1 cellular context compared by ENCODE assay signal in the genomic region with DNA sequence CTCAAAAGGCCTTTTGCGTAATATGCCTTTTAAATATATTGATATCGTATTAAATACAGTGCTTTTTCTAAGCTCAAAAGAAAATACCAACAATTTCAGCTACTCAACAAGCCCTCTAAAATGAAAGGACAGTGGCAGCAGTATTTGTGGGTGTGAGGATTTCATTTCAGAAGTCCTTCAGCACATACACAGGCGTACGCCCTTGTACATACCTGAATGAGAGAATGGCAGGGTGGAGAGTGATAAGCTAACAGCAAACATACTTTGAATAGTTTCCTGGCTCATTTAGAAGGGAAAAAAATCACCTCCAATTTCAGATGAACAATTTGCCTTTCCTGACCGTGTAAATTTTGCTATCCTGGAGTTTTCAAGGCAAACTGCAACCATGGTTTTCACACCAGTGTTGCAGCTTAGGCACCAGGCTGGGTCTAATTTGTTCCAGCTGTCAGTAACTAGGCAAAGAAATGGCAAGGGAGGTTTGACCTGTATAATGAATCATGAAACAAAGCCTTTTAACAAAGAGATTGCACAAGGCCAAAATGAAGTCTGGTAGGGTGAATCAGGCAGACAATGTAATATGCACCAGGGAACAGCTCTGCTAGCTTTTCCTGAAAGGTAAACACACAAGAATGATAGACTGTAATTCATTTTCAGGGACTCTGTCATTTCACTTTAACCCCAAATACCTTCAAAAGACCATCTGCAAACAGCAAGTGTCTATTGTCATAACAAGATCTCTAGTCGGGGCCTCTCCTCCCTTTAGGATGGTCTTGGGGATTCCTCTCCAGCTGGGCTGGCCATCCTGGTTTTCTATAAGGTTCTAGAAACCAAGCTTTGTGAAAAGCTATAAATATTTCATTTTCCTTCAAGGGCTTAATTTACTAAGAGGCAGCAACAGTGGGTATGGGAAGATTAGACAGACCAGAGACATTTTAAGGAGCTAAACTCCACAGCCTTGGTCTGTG.
TF ChIP-seq lines count a peak whose summit lies in the region.

No MANE protein-coding gene starts in this region.

TF ChIP-seq in SK-N-SH, 30 proteins besides CTCF, POLR2A, EP300 and RAD21 (continued from another document):
- 0 out of 2 replicates have a peak, but pooled peaks have one; percentile 21 for TF ChIP-seq MAX (IDR thresholded peaks at IDR 0.05; ENCODE audit: low read depth)
- TF ChIP-seq, protein P1, sequence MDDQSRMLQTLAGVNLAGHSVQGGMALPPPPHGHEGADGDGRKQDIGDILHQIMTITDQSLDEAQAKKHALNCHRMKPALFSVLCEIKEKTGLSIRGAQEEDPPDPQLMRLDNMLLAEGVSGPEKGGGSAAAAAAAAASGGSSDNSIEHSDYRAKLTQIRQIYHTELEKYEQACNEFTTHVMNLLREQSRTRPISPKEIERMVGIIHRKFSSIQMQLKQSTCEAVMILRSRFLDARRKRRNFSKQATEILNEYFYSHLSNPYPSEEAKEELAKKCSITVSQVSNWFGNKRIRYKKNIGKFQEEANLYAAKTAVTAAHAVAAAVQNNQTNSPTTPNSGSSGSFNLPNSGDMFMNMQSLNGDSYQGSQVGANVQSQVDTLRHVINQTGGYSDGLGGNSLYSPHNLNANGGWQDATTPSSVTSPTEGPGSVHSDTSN (IDR thresholded peaks at IDR 0.05) = peak; percentile 76
